Comparison of ENCODE assay signal across 14 cellular contexts in the genomic region with DNA sequence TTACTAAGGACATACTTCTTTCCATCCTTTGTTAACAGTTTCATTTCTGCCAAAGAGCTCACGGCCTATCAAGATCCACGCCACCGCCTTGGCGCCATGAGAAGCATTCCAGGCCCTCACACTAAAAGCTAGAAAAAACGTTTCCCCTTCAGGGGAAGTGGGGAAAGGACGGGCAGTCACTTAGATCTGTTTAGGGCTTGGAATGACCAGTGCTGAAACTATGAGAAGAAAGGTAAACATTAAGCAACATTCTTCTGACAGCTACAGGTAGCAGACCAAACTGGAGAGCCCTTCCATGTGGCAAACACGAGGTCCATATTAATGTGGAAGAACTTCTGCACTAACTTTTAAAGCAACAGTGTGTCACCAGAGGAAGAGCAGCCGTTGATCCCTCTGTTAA.
DNase-seq lines count a peak whose midpoint lies in the region; ATAC-seq, FAIRE-seq and TF ChIP-seq lines count a peak whose summit lies in the region.
"Had no signal": no experiment of that assay in that cellular context is flagged by ENCODE, and none has a peak within 500 bp of the region (broad histone marks: within the 10 kb centered on the region; RNA-seq: fewer than 3 reads in every experiment).

No MANE protein-coding gene starts in this region.

- peak overlapping the region; percentile 67 to 98 (median 82) for H3K27ac Mint-ChIP-seq in CD4-positive, alpha-beta memory T cell
- H3K27ac Mint-ChIP-seq in activated T-helper 1 cell treated with anti-CD3 and anti-CD28 coated beads, Interleukin-12 subunit alpha, Interleukin-12 subunit beta, Interleukin-2, Interleukin-4 antibody, amounts not matched to agents 30 ng/mL and 10 ng/mL and 1 ng/mL, durations not matched to agents 14 hours and 24 hours and 36 hours: peak overlapping the region; percentile 47

- intact Hi-C loops in CD4-positive, alpha-beta memory T cell (cut with micrococcal nuclease): loop anchor here (10.0 kb wide), 2 partner anchors 146 to 254 kb away; partner anchors contain the start of gene BCLAF3
- intact Hi-C loops in activated T-helper 1 cell treated with anti-CD3 and anti-CD28 coated beads, Interleukin-12 subunit alpha, Interleukin-12 subunit beta, Interleukin-2, Interleukin-4 antibody, amounts not matched to agents 30 ng/mL and 10 ng/mL and 1 ng/mL, durations not matched to agents 14 hours and 24 hours and 36 hours (cut with micrococcal nuclease): loop anchor here (10.0 kb wide), 2 partner anchors 116 to 254 kb away; partner anchors contain the start of gene BCLAF3

- H3K9me3 ChIP-seq in CD4-positive, alpha-beta memory T cell (ENCODE audit: control insufficient read depth in 1 of 2, low read length in 2 of 2): no peaks in the 10 kb centered on the region
- no peaks in the 10 kb centered on the region for H3K9me3 ChIP-seq in lung (ENCODE audit: control insufficient read depth in 2 of 2, insufficient read depth in 1 of 2, low read length in 1 of 2)
- H3K9me3 ChIP-seq: psoas muscle had no signal

- H3K36me3 Mint-ChIP-seq in CD4-positive, alpha-beta memory T cell: peaks cover 12 to 53% of the 10 kb centered on the region in 2 donors
- peaks cover 19% of the 10 kb centered on the region for H3K36me3 Mint-ChIP-seq in activated T-helper 1 cell treated with anti-CD3 and anti-CD28 coated beads, Interleukin-12 subunit alpha, Interleukin-12 subunit beta, Interleukin-2, Interleukin-4 antibody, amounts not matched to agents 30 ng/mL and 10 ng/mL and 1 ng/mL, durations not matched to agents 14 hours and 24 hours and 36 hours (ENCODE audit: low read depth)

- H3K27me3 ChIP-seq in CD4-positive, alpha-beta memory T cell (ENCODE audit: insufficient read depth, low read length): no peaks in the 10 kb centered on the region
- no peaks in the 10 kb centered on the region for H3K27me3 ChIP-seq in lung (ENCODE audit: control insufficient read depth, insufficient read depth)

- H3K4me3 ChIP-seq in CD4-positive, alpha-beta memory T cell (ENCODE audit: low read length in 2 of 2): no peak overlapping the region
- no peak overlapping the region for H3K4me3 ChIP-seq in lung
- H3K4me3 ChIP-seq: psoas muscle had no signal

- TF ChIP-seq CTCF in lung (IDR thresholded peaks at IDR 0.05; ENCODE audit: control extremely low read depth, extremely low read depth): no peak

- ATAC-seq in lung (ENCODE audit: insufficient read depth, low FRiP score): peak; percentile 77
- no peak for ATAC-seq in HG03135 (IDR thresholded peaks at IDR 0.05; ENCODE audit: unreplicated experiment)
- ATAC-seq: psoas muscle had no signal

- no peaks in the 10 kb centered on the region for H3K27me3 Mint-ChIP-seq in CD4-positive, alpha-beta memory T cell
- no peaks in the 10 kb centered on the region for H3K27me3 Mint-ChIP-seq in activated T-helper 1 cell treated with anti-CD3 and anti-CD28 coated beads, Interleukin-12 subunit alpha, Interleukin-12 subunit beta, Interleukin-2, Interleukin-4 antibody, amounts not matched to agents 30 ng/mL and 10 ng/mL and 1 ng/mL, durations not matched to agents 14 hours and 24 hours and 36 hours (ENCODE audit: insufficient read depth)

- H3K36me3 ChIP-seq in CD4-positive, alpha-beta memory T cell (ENCODE audit: insufficient read depth, low read length): peaks cover 6% of the 10 kb centered on the region
- no peaks in the 10 kb centered on the region for H3K36me3 ChIP-seq in lung (ENCODE audit: control insufficient read depth in 2 of 2, insufficient read depth in 2 of 2, low read length in 2 of 2)

- H3K4me3 Mint-ChIP-seq in CD4-positive, alpha-beta memory T cell: peak overlapping the region in 5 of 8 donors; percentile 9 to 85 (median 15)
- no peak overlapping the region for H3K4me3 Mint-ChIP-seq in activated T-helper 1 cell treated with anti-CD3 and anti-CD28 coated beads, Interleukin-12 subunit alpha, Interleukin-12 subunit beta, Interleukin-2, Interleukin-4 antibody, amounts not matched to agents 30 ng/mL and 10 ng/mL and 1 ng/mL, durations not matched to agents 14 hours and 24 hours and 36 hours

- peaks cover 50 to 88% (median 71%) of the 10 kb centered on the region in 4 donors for H3K4me1 Mint-ChIP-seq in CD4-positive, alpha-beta memory T cell
- peaks cover 58% of the 10 kb centered on the region for H3K4me1 Mint-ChIP-seq in activated T-helper 1 cell treated with anti-CD3 and anti-CD28 coated beads, Interleukin-12 subunit alpha, Interleukin-12 subunit beta, Interleukin-2, Interleukin-4 antibody, amounts not matched to agents 30 ng/mL and 10 ng/mL and 1 ng/mL, durations not matched to agents 14 hours and 24 hours and 36 hours (ENCODE audit: low read depth)

- WGBS in lung, 2 donors: 55 to 74% methylated on average over 8 of the region's 8 CpGs

- peak; percentile 88 for FAIRE-seq in GM19239 (lab: Jason Lieb, UNC)

- peaks cover 96% of the 10 kb centered on the region for H3K4me1 ChIP-seq in CD4-positive, alpha-beta memory T cell (ENCODE audit: insufficient read depth, low read length)
- H3K4me1 ChIP-seq in lung (ENCODE audit: control insufficient read depth in 2 of 2, insufficient read depth in 2 of 2, low read length in 2 of 2): peaks cover 0 to 5% of the 10 kb centered on the region in 2 donors
- H3K4me1 ChIP-seq: psoas muscle had no signal

- H3K27ac ChIP-seq in CD4-positive, alpha-beta memory T cell (ENCODE audit: low read depth, low read length): peak overlapping the region; percentile 23
- H3K27ac ChIP-seq in lung (ENCODE audit: low read depth in 1 of 2, low read length in 1 of 2): no peak overlapping the region
- H3K27ac ChIP-seq: psoas muscle had no signal

- H3K9me3 Mint-ChIP-seq in CD4-positive, alpha-beta memory T cell: peaks cover 0 to 5% (median 0%) of the 10 kb centered on the region in 8 donors
- H3K9me3 Mint-ChIP-seq in activated T-helper 1 cell treated with anti-CD3 and anti-CD28 coated beads, Interleukin-12 subunit alpha, Interleukin-12 subunit beta, Interleukin-2, Interleukin-4 antibody, amounts not matched to agents 30 ng/mL and 10 ng/mL and 1 ng/mL, durations not matched to agents 14 hours and 24 hours and 36 hours: no peaks in the 10 kb centered on the region

- CTCF ChIA-PET in CD4-positive, alpha-beta memory T cell (lab: Charles Lee; ENCODE audit: partially characterized antibody): interaction anchor here (0.6 to 1.8 kb wide), 15 partner anchors 10 to 148 kb away, joined by 3 to 10 read pairs (median 5); partner anchors contain the start of gene SH3KBP1

- POLR2A ChIA-PET in CD4-positive, alpha-beta memory T cell (lab: Charles Lee; ENCODE audit: partially characterized antibody): interaction anchor here (0.7 to 2.7 kb wide), 7 partner anchors 10 to 147 kb away, joined by 3 to 6 read pairs (median 4); no protein-coding TSS in a partner anchor

- DNase-seq in CD4-positive, alpha-beta memory T cell: no peak
- no peak for DNase-seq in GM19239 (ENCODE audit: insufficient read length, low spot score)
- no peak for DNase-seq in activated T-helper 1 cell treated with anti-CD3 and anti-CD28 coated beads, Interleukin-12 subunit alpha, Interleukin-12 subunit beta, Interleukin-2, Interleukin-4 antibody, amounts not matched to agents 30 ng/mL and 10 ng/mL and 1 ng/mL, durations not matched to agents 14 hours and 24 hours and 36 hours (ENCODE audit: low spot score)
- DNase-seq in lung (ENCODE audit: low spot score): peak; percentile 36
- no peak for DNase-seq in NCI-H1417 (lab: John Stamatoyannopoulos, UW)
- no peak for DNase-seq in HT-29 (ENCODE audit: low spot score)
- DNase-seq: activated gamma-delta T cell, DMS79, H7, IMR-90, NCI-H1436, NCI-H345, psoas muscle had no signal
